Comparison of ENCODE assay signal across 8 cellular contexts in genomic region chrX:11665144-11666040, GRCh38. TPM values are rescaled to one million over a fixed set of nuclear protein-coding genes. Genes with fewer than 3 reads are reported as not detected.
DNase-seq lines count a peak whose midpoint lies in the region; ATAC-seq and TF ChIP-seq lines count a peak whose summit lies in the region.

A gene with protein sequence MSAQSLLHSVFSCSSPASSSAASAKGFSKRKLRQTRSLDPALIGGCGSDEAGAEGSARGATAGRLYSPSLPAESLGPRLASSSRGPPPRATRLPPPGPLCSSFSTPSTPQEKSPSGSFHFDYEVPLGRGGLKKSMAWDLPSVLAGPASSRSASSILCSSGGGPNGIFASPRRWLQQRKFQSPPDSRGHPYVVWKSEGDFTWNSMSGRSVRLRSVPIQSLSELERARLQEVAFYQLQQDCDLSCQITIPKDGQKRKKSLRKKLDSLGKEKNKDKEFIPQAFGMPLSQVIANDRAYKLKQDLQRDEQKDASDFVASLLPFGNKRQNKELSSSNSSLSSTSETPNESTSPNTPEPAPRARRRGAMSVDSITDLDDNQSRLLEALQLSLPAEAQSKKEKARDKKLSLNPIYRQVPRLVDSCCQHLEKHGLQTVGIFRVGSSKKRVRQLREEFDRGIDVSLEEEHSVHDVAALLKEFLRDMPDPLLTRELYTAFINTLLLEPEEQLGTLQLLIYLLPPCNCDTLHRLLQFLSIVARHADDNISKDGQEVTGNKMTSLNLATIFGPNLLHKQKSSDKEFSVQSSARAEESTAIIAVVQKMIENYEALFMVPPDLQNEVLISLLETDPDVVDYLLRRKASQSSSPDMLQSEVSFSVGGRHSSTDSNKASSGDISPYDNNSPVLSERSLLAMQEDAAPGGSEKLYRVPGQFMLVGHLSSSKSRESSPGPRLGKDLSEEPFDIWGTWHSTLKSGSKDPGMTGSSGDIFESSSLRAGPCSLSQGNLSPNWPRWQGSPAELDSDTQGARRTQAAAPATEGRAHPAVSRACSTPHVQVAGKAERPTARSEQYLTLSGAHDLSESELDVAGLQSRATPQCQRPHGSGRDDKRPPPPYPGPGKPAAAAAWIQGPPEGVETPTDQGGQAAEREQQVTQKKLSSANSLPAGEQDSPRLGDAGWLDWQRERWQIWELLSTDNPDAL (N-terminal part only) (minus strand): TSS chrX:11665920. CDS start chrX:11664828, 1,092 bp downstream.

- DNase-seq in GM06990 (ENCODE audit: extremely low read depth, insufficient read length) (peak; percentile 37), NCI-H82 treated with DMSO at 0.1 percent for 48 hours (lab: John Stamatoyannopoulos, UW; ENCODE audit: unreplicated experiment) (peak; percentile 1), fibroblast of lung (ENCODE audit: low read depth in 2 of 2) (peak; percentile 55 to 77), neural progenitor cell (ENCODE audit: low spot score) (peak; percentile 71)
- no peak for DNase-seq in stimulated activated CD4-positive, alpha-beta T cell treated with anti-CD3 and anti-CD28 coated beads, Interleukin-12 subunit alpha, Interleukin-12 subunit beta, amount 100 ng/mL, for 4 hours
- no peak for DNase-seq in activated T-helper 1 cell treated with anti-CD3 and anti-CD28 coated beads, Interleukin-12 subunit alpha, Interleukin-12 subunit beta, Interleukin-2, Interleukin-4 antibody, amounts not matched to agents 30 ng/mL and 10 ng/mL and 1 ng/mL, durations not matched to agents 14 hours and 24 hours and 36 hours (ENCODE audit: low spot score)
- no peak for DNase-seq in stimulated activated CD4-positive, alpha-beta T cell treated with anti-CD3 and anti-CD28 coated beads, Interleukin-1b, Interleukin-23, amount 100 ng/mL, for 48 hours

- H3K4me1 ChIP-seq in fibroblast of lung (ENCODE audit: control insufficient read depth, extremely low read depth, insufficient read depth, low read length): no peaks in the 10 kb centered on the region
- peaks cover 9% of the 10 kb centered on the region for H3K4me1 ChIP-seq in neural progenitor cell

- H3K79me2 ChIP-seq in fibroblast of lung (ENCODE audit: control insufficient read depth, insufficient read depth, low read length) (no peaks in the 10 kb centered on the region), neural progenitor cell (ENCODE audit: low read depth) (no peaks in the 10 kb centered on the region)

- H2AFZ ChIP-seq in fibroblast of lung (ENCODE audit: low read length): peak within 1 kb of the TSS; percentile 64
- peak within 1 kb of the TSS; percentile 87 for H2AFZ ChIP-seq in neural progenitor cell (replicated peaks)

- H3K27me3 ChIP-seq in GM06990 (replicated peaks; ENCODE audit: control insufficient read depth, insufficient read depth, low read length): no peaks in the 10 kb centered on the region
- no peaks in the 10 kb centered on the region for H3K27me3 ChIP-seq in fibroblast of lung (ENCODE audit: control insufficient read depth, insufficient read depth, low read length)
- H3K27me3 ChIP-seq in neural progenitor cell: peaks cover 100% of the 10 kb centered on the region

- ATAC-seq in GM18868 (IDR thresholded peaks at IDR 0.05; ENCODE audit: unreplicated experiment): no peak

- peak within 1 kb of the TSS; percentile 56 for H3K4me3 ChIP-seq in GM06990 (replicated peaks; ENCODE audit: low read depth, low read length)
- peak within 1 kb of the TSS; percentile 52 to 67 (median 59) for H3K4me3 ChIP-seq in fibroblast of lung (replicated peaks in 1 of 4; ENCODE audit: control extremely low read depth in 1 of 4, insufficient read depth in 1 of 4, low read depth in 3 of 4, low read length in 4 of 4)
- peak within 1 kb of the TSS; percentile 57 for H3K4me3 ChIP-seq in neural progenitor cell

- H3K36me3 ChIP-seq in GM06990 (ENCODE audit: control insufficient read depth, insufficient read depth, low read length) (no peaks in the 10 kb centered on the region), fibroblast of lung (ENCODE audit: control insufficient read depth, insufficient read depth, low read length) (no peaks in the 10 kb centered on the region), neural progenitor cell (no peaks in the 10 kb centered on the region)

- no peaks in the 10 kb centered on the region for H3K9me3 ChIP-seq in fibroblast of lung (ENCODE audit: control insufficient read depth, insufficient read depth, low read depth, low read length)
- peaks cover 5% of the 10 kb centered on the region for H3K9me3 ChIP-seq in neural progenitor cell (ENCODE audit: low read depth)

- intact Hi-C loops in activated T-helper 1 cell treated with anti-CD3 and anti-CD28 coated beads, Interleukin-12 subunit alpha, Interleukin-12 subunit beta, Interleukin-2, Interleukin-4 antibody, amounts not matched to agents 30 ng/mL and 10 ng/mL and 1 ng/mL, durations not matched to agents 14 hours and 24 hours and 36 hours (cut with micrococcal nuclease): no loop called here

- no peaks in the 10 kb centered on the region for H3K36me3 Mint-ChIP-seq in neural progenitor cell
- H3K36me3 Mint-ChIP-seq in activated T-helper 1 cell treated with anti-CD3 and anti-CD28 coated beads, Interleukin-12 subunit alpha, Interleukin-12 subunit beta, Interleukin-2, Interleukin-4 antibody, amounts not matched to agents 30 ng/mL and 10 ng/mL and 1 ng/mL, durations not matched to agents 14 hours and 24 hours and 36 hours (ENCODE audit: low read depth): no peaks in the 10 kb centered on the region

- TF ChIP-seq CTCF in GM06990 (IDR thresholded peaks at IDR 0.05; ENCODE audit: insufficient read depth, low read length, poor library complexity, severe bottlenecking) (no peak), fibroblast of lung (conservative IDR thresholded peaks at IDR 0.05 in 1 of 2, IDR thresholded peaks at IDR 0.05 in 1 of 2; ENCODE audit: low read depth in 1 of 2, low read length in 2 of 2) (no peak), neural progenitor cell (IDR thresholded peaks at IDR 0.05) (no peak)

- peaks cover 19% of the 10 kb centered on the region for H3F3A ChIP-seq in neural progenitor cell (ENCODE audit: low read depth)

- no peak within 1 kb of the TSS for H3K27ac Mint-ChIP-seq in neural progenitor cell
- H3K27ac Mint-ChIP-seq in activated T-helper 1 cell treated with anti-CD3 and anti-CD28 coated beads, Interleukin-12 subunit alpha, Interleukin-12 subunit beta, Interleukin-2, Interleukin-4 antibody, amounts not matched to agents 30 ng/mL and 10 ng/mL and 1 ng/mL, durations not matched to agents 14 hours and 24 hours and 36 hours: no peak within 1 kb of the TSS

- H3K27me3 Mint-ChIP-seq in neural progenitor cell (ENCODE audit: insufficient read depth, low read depth): peaks cover 5% of the 10 kb centered on the region
- H3K27me3 Mint-ChIP-seq in activated T-helper 1 cell treated with anti-CD3 and anti-CD28 coated beads, Interleukin-12 subunit alpha, Interleukin-12 subunit beta, Interleukin-2, Interleukin-4 antibody, amounts not matched to agents 30 ng/mL and 10 ng/mL and 1 ng/mL, durations not matched to agents 14 hours and 24 hours and 36 hours (ENCODE audit: insufficient read depth): peaks cover 32% of the 10 kb centered on the region

- H3K4me2 ChIP-seq in fibroblast of lung (ENCODE audit: extremely low read depth, insufficient read depth, low read length) (peak within 1 kb of the TSS; percentile 68), neural progenitor cell (peak within 1 kb of the TSS; percentile 81)

- peak within 1 kb of the TSS; percentile 91 for H3K4me3 Mint-ChIP-seq in neural progenitor cell
- no peak within 1 kb of the TSS for H3K4me3 Mint-ChIP-seq in activated T-helper 1 cell treated with anti-CD3 and anti-CD28 coated beads, Interleukin-12 subunit alpha, Interleukin-12 subunit beta, Interleukin-2, Interleukin-4 antibody, amounts not matched to agents 30 ng/mL and 10 ng/mL and 1 ng/mL, durations not matched to agents 14 hours and 24 hours and 36 hours

- peaks cover 8% of the 10 kb centered on the region for H3K4me1 Mint-ChIP-seq in neural progenitor cell
- no peaks in the 10 kb centered on the region for H3K4me1 Mint-ChIP-seq in activated T-helper 1 cell treated with anti-CD3 and anti-CD28 coated beads, Interleukin-12 subunit alpha, Interleukin-12 subunit beta, Interleukin-2, Interleukin-4 antibody, amounts not matched to agents 30 ng/mL and 10 ng/mL and 1 ng/mL, durations not matched to agents 14 hours and 24 hours and 36 hours (ENCODE audit: low read depth)

- H3K9ac ChIP-seq in fibroblast of lung (ENCODE audit: insufficient read depth, low read length): peak within 1 kb of the TSS; percentile 42
- H3K9ac ChIP-seq in neural progenitor cell: no peak within 1 kb of the TSS

- no peaks in the 10 kb centered on the region for H4K20me1 ChIP-seq in fibroblast of lung (ENCODE audit: control insufficient read depth, extremely low read depth, insufficient read depth, low read length)
- no peaks in the 10 kb centered on the region for H4K20me1 ChIP-seq in neural progenitor cell (ENCODE audit: low read depth)

- no peak within 1 kb of the TSS for H3K27ac ChIP-seq in fibroblast of lung (ENCODE audit: insufficient read depth, low read length)
- H3K27ac ChIP-seq in neural progenitor cell: no peak within 1 kb of the TSS

- peaks cover 7% of the 10 kb centered on the region for H3K9me3 Mint-ChIP-seq in neural progenitor cell
- no peaks in the 10 kb centered on the region for H3K9me3 Mint-ChIP-seq in activated T-helper 1 cell treated with anti-CD3 and anti-CD28 coated beads, Interleukin-12 subunit alpha, Interleukin-12 subunit beta, Interleukin-2, Interleukin-4 antibody, amounts not matched to agents 30 ng/mL and 10 ng/mL and 1 ng/mL, durations not matched to agents 14 hours and 24 hours and 36 hours

RNA-seq across cellular contexts. Expression of the gene that starts here (rescaled TPM):
- total RNA-seq in fibroblast of lung: 6.9 and 11.7 TPM in 2 replicates
- 5.9 and 11.5 TPM in 2 replicates for polyA plus RNA-seq in fibroblast of lung
- polyA plus RNA-seq in fibroblast of lung (2012): 4.9 and 8.2 TPM in 2 replicates
- polyA minus RNA-seq in fibroblast of lung (ENCODE audit: low replicate concordance): 20.6 and 26.5 TPM in 2 replicates
- 1.1 and 1.2 TPM in 2 replicates for total RNA-seq in neural progenitor cell (ENCODE audit: low replicate concordance)
- total RNA-seq in activated T-helper 1 cell treated with anti-CD3 and anti-CD28 coated beads, Interleukin-12 subunit alpha, Interleukin-12 subunit beta, Interleukin-2, Interleukin-4 antibody, amounts not matched to agents 30 ng/mL and 10 ng/mL and 1 ng/mL, durations not matched to agents 14 hours and 24 hours and 36 hours: not detected in 2 replicates

Comparison
In these comparisons a context has a peak if more than half of its experiments do, and no peak if none do; other contexts are left out.
1. DNase-seq: peak in GM06990 (single experiment), NCI-H82 treated with DMSO at 0.1 percent for 48 hours (single experiment), fibroblast of lung (2 of 2) and neural progenitor cell (single experiment); none in stimulated activated CD4-positive, alpha-beta T cell treated with anti-CD3 and anti-CD28 coated beads, Interleukin-12 subunit alpha, Interleukin-12 subunit beta, amount 100 ng/mL, for 4 hours (single experiment), activated T-helper 1 cell treated with anti-CD3 and anti-CD28 coated beads, Interleukin-12 subunit alpha, Interleukin-12 subunit beta, Interleukin-2, Interleukin-4 antibody, amounts not matched to agents 30 ng/mL and 10 ng/mL and 1 ng/mL, durations not matched to agents 14 hours and 24 hours and 36 hours (single experiment) and stimulated activated CD4-positive, alpha-beta T cell treated with anti-CD3 and anti-CD28 coated beads, Interleukin-1b, Interleukin-23, amount 100 ng/mL, for 48 hours (single experiment).
2. Peak in every context shown above with its lines, with median percentiles within 50 percentile points of each other: H3K4me3 ChIP-seq.